In the genomic region with DNA sequence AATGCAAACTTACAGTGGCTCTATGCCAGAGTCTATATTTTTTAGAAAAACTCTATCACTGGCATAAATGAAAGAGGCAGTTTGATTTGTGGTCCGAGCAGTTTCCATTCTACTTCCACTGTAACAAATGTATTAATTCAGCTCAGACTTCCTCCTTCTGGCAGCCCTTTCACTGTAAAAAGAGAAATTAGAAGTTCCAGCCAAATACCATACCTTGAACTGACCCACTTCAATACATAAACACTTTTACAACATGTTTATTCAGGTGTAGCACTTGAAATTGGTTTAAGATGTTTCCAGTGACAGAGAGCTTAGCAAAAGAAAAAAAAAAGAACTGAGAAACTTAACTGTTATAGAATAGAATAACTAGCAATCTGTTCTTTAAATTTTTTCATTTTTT, we compare ENCODE assay signal across 30 cellular contexts.
"Had no signal": no experiment of that assay in that cellular context is flagged by ENCODE, and none has a peak within 500 bp of the region (broad histone marks: within the 10 kb centered on the region; RNA-seq: fewer than 3 reads in every experiment).

No MANE protein-coding gene starts in this region.

- H3K27ac ChIP-seq: ascending aorta, body of pancreas, PC-9, SK-N-MC, VCaP had no signal

- FAIRE-seq: bronchial epithelial cell had no signal

- H3K27me3 ChIP-seq: ascending aorta, body of pancreas, MG63 had no signal

- H3K4me3 ChIP-seq: ascending aorta, body of pancreas, MG63, PC-9, SK-N-MC had no signal

- H2AFZ ChIP-seq: PC-9 had no signal

- H3K4me2 ChIP-seq: PC-9 had no signal

- H3K4me1 ChIP-seq: ascending aorta, body of pancreas had no signal

- ATAC-seq: activated naive CD4-positive, alpha-beta T cell treated with anti-CD3 and anti-CD28 coated beads, Interleukin-2, amount 50 U/mL, for 72 hours; activated naive CD8-positive, alpha-beta T cell treated with anti-CD3 and anti-CD28 coated beads, Interleukin-2, amount 50 U/mL, for 24 hours; activated T-cell treated with anti-CD3 and anti-CD28 coated beads, Interleukin-2, amount 50 U/mL, for 4 hours; body of pancreas; Right ventricle myocardium inferior; T-cell had no signal

- H3K36me3 ChIP-seq: ascending aorta, MG63 had no signal

- H3K9me3 ChIP-seq: ascending aorta, body of pancreas, MG63 had no signal

- DNase-seq: activated CD4-positive, alpha-beta memory T cell treated with anti-CD3 and anti-CD28 coated beads for 36 hours; activated CD4-positive, alpha-beta T cell treated with anti-CD3 and anti-CD28 coated beads, Interleukin-2, amount 10 ng/mL, durations not matched to agents 7 days and 5 days; activated CD4-positive, CD25-positive, alpha-beta regulatory T cell; activated CD8-positive, alpha-beta memory T cell treated with anti-CD3 and anti-CD28 coated beads for 24 hours; activated effector memory CD4-positive, alpha-beta T cell treated with anti-CD3 and anti-CD28 coated beads, Interleukin-2, amount 50 U/mL, for 16 hours; activated naive CD4-positive, alpha-beta T cell treated with Interleukin-2 at 50 U/mL for 16 hours; activated naive CD8-positive, alpha-beta T cell treated with anti-CD3 and anti-CD28 coated beads, Interleukin-2, amount 50 U/mL, for 24 hours; activated T-cell treated with anti-CD3 and anti-CD28 coated beads, Interleukin-2, amount 50 U/mL, for 4 hours; amniotic stem cell; body of pancreas; central memory CD4-positive, alpha-beta T cell; KG1; MG63; NCI-H146; NCI-H187 treated with DMSO at 0.1 percent for 48 hours; NCI-H2081 treated with DMSO at 0.1 percent for 48 hours; NCI-H2171 treated with DMSO at 0.1 percent for 48 hours; NCI-H226; NCI-H69; PC-9; RPMI8226; T-cell; T-helper 2 cell; T1000 had no signal
